Comparison of ENCODE assay signal across 9 cellular contexts in genomic region chr12:45192041-45192695, GRCh38. TPM values are rescaled to one million over a fixed set of nuclear protein-coding genes. Genes with fewer than 3 reads are reported as not detected.
DNase-seq lines count a peak whose midpoint lies in the region; ATAC-seq and TF ChIP-seq lines count a peak whose summit lies in the region.
"Had no signal": no experiment of that assay in that cellular context is flagged by ENCODE, and none has a peak within 500 bp of the region (broad histone marks: within the 10 kb centered on the region; RNA-seq: fewer than 3 reads in every experiment).

No MANE protein-coding gene starts in this region.

- no peak for DNase-seq in activated T-cell treated with anti-CD3 and anti-CD28 coated beads, Interleukin-2, amount 50 U/mL, for 4 hours
- no peak for DNase-seq in activated T-cell treated with anti-CD3 and anti-CD28 coated beads, Interleukin-2, amount 50 U/mL, for 1 hour
- DNase-seq in SIG-M5 treated with dmso at 0.1 percent for 504 hours (lab: John Stamatoyannopoulos, UW; ENCODE audit: unreplicated experiment) (peak; percentile 87), fibroblast of pulmonary artery (ENCODE audit: low read depth) (peak; percentile 42), NCI-H146 (lab: John Stamatoyannopoulos, UW) (no peak)
- DNase-seq in stimulated activated naive CD8-positive, alpha-beta T cell treated with anti-CD3 and anti-CD28 coated beads, Interleukin-15, amount 100 ng/mL, for 72 hours = no peak

- H3K4me3 ChIP-seq in fibroblast of pulmonary artery (replicated peaks; ENCODE audit: low read depth, low read length) = no peak overlapping the region
- H3K4me3 ChIP-seq: lung had no signal

- no peak overlapping the region for H3K4me3 Mint-ChIP-seq in activated T-cell treated with anti-CD3 and anti-CD28 coated beads, Interleukin-2, amount 50 U/mL, for 4 hours
- no peak overlapping the region for H3K4me3 Mint-ChIP-seq in stimulated activated naive CD8-positive, alpha-beta T cell treated with anti-CD3 and anti-CD28 coated beads, Interleukin-15, amount 100 ng/mL, for 72 hours

- no peaks in the 10 kb centered on the region for H3K27me3 Mint-ChIP-seq in activated T-cell treated with anti-CD3 and anti-CD28 coated beads, Interleukin-2, amount 50 U/mL, for 4 hours (ENCODE audit: low read depth)
- no peaks in the 10 kb centered on the region for H3K27me3 Mint-ChIP-seq in stimulated activated naive CD8-positive, alpha-beta T cell treated with anti-CD3 and anti-CD28 coated beads, Interleukin-15, amount 100 ng/mL, for 72 hours

- H3K9me3 Mint-ChIP-seq in activated T-cell treated with anti-CD3 and anti-CD28 coated beads, Interleukin-2, amount 50 U/mL, for 4 hours = no peaks in the 10 kb centered on the region
- H3K9me3 Mint-ChIP-seq in stimulated activated naive CD8-positive, alpha-beta T cell treated with anti-CD3 and anti-CD28 coated beads, Interleukin-15, amount 100 ng/mL, for 72 hours = no peaks in the 10 kb centered on the region

- peaks cover 6% of the 10 kb centered on the region for H3K36me3 Mint-ChIP-seq in activated T-cell treated with anti-CD3 and anti-CD28 coated beads, Interleukin-2, amount 50 U/mL, for 4 hours (ENCODE audit: insufficient read depth)

- H3K4me1 Mint-ChIP-seq in activated T-cell treated with anti-CD3 and anti-CD28 coated beads, Interleukin-2, amount 50 U/mL, for 4 hours (ENCODE audit: low read depth) = peaks cover 11% of the 10 kb centered on the region
- peaks cover 19% of the 10 kb centered on the region for H3K4me1 Mint-ChIP-seq in stimulated activated naive CD8-positive, alpha-beta T cell treated with anti-CD3 and anti-CD28 coated beads, Interleukin-15, amount 100 ng/mL, for 72 hours

- ATAC-seq in activated T-cell treated with anti-CD3 and anti-CD28 coated beads, Interleukin-2, amount 50 U/mL, for 4 hours = peak; percentile 58 to 91
- peak; percentile 64 for ATAC-seq in stimulated activated naive CD8-positive, alpha-beta T cell treated with anti-CD3 and anti-CD28 coated beads, Interleukin-15, amount 100 ng/mL, for 72 hours
- ATAC-seq in HG03571 (IDR thresholded peaks at IDR 0.05; ENCODE audit: unreplicated experiment) = no peak
- ATAC-seq in GM18907 (IDR thresholded peaks at IDR 0.05; ENCODE audit: unreplicated experiment) = no peak

- TF ChIP-seq CTCF in fibroblast of pulmonary artery (IDR thresholded peaks at IDR 0.05; ENCODE audit: low read length, missing control alignments) = no peak

- H3K27ac Mint-ChIP-seq in stimulated activated naive CD8-positive, alpha-beta T cell treated with anti-CD3 and anti-CD28 coated beads, Interleukin-15, amount 100 ng/mL, for 72 hours = no peak overlapping the region

RNA-seq across cellular contexts. Expression of gene ANO6, which starts 23.7 kb away (rescaled TPM):
- total RNA-seq in activated T-cell treated with anti-CD3 and anti-CD28 coated beads, Interleukin-2, amount 50 U/mL, for 4 hours = 10 to 100 TPM; 13.6 to 18.5 (median 16.3) TPM

Comparison
In these comparisons a context has a peak if more than half of its experiments do, and no peak if none do; other contexts are left out.
1. ATAC-seq: peak in activated T-cell treated with anti-CD3 and anti-CD28 coated beads, Interleukin-2, amount 50 U/mL, for 4 hours (2 of 2) and stimulated activated naive CD8-positive, alpha-beta T cell treated with anti-CD3 and anti-CD28 coated beads, Interleukin-15, amount 100 ng/mL, for 72 hours (single experiment); none in HG03571 (single experiment) and GM18907 (single experiment).
2. DNase-seq: peak in SIG-M5 treated with dmso at 0.1 percent for 504 hours (single experiment) and fibroblast of pulmonary artery (single experiment); none in activated T-cell treated with anti-CD3 and anti-CD28 coated beads, Interleukin-2, amount 50 U/mL, for 4 hours (single experiment), activated T-cell treated with anti-CD3 and anti-CD28 coated beads, Interleukin-2, amount 50 U/mL, for 1 hour (single experiment), stimulated activated naive CD8-positive, alpha-beta T cell treated with anti-CD3 and anti-CD28 coated beads, Interleukin-15, amount 100 ng/mL, for 72 hours (0 of 2) and NCI-H146 (single experiment).